In genomic region chr7:21507627-21508343, GRCh38 we compare ENCODE assay signal across 1 cellular context.
TF ChIP-seq lines count a peak whose summit lies in the region.

No MANE protein-coding gene starts in this region.

TF ChIP-seq in K562, 482 proteins besides CTCF, POLR2A, EP300 and RAD21:
- 0 out of 2 replicates have a peak, but pooled peaks have one; percentile 42 for TF ChIP-seq ARID2 (IDR thresholded peaks at IDR 0.05)
- TF ChIP-seq SMC3 (conservative IDR thresholded peaks at IDR 0.05; ENCODE audit: insufficient read depth, low read depth, low read length), result peak; percentile 77
- TF ChIP-seq ZNF24 (IDR thresholded peaks at IDR 0.05), result peak; percentile 58; the same call in 1 of the 2 replicates
- TF ChIP-seq, protein P1, sequence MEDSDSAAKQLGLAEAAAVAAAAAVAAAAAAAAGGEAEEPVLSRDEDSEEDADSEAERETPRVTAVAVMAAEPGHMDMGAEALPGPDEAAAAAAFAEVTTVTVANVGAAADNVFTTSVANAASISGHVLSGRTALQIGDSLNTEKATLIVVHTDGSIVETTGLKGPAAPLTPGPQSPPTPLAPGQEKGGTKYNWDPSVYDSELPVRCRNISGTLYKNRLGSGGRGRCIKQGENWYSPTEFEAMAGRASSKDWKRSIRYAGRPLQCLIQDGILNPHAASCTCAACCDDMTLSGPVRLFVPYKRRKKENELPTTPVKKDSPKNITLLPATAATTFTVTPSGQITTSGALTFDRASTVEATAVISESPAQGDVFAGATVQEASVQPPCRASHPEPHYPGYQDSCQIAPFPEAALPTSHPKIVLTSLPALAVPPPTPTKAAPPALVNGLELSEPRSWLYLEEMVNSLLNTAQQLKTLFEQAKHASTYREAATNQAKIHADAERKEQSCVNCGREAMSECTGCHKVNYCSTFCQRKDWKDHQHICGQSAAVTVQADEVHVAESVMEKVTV (CRISPR knock-in tag; IDR thresholded peaks at IDR 0.05), result peak; percentile 70; the same call in 1 of the 2 replicates
- peak in 1 of 2 experiments; percentile 49; a peak in 1 of 4 replicates for TF ChIP-seq SRF (CRISPR knock-in tag; IDR thresholded peaks at IDR 0.05)
- peak; percentile 70 for TF ChIP-seq CC2D1A (IDR thresholded peaks at IDR 0.05)
- no peak for TF ChIP-seq CHD4 (IDR thresholded peaks at IDR 0.05; ENCODE audit: insufficient read depth, insufficient replicate concordance, low read depth, low read length, poor library complexity, severe bottlenecking)
- no peak for TF ChIP-seq ZNF263 (CRISPR knock-in tag; IDR thresholded peaks at IDR 0.05; ENCODE audit: borderline replicate concordance)
